In the genomic region with DNA sequence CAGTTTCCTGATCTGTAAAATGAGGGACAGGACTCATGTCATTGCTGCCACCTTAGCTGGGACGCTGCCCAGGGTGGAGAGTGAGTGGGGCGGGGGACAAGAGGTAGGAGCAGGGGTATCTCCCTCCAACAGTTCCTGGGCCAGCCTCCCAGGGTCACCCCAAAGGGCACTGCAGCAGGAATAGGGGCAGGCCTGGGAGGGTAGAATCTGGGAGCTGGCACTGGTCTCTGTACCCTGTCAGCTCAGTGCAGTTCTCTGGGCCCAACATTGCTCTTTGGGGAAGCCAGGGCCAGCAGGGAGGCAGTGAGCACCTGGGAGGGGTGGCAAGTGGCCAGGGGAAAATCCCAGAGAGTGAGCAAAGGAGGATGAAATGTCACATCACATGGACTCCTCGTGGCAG, we compare ENCODE assay signal across 17 cellular contexts. TPM values are rescaled to one million over a fixed set of nuclear protein-coding genes. Genes with fewer than 3 reads are reported as not detected.
DNase-seq lines count a peak whose midpoint lies in the region; ATAC-seq and TF ChIP-seq lines count a peak whose summit lies in the region.
"Had no signal": no experiment of that assay in that cellular context is flagged by ENCODE, and none has a peak within 500 bp of the region (broad histone marks: within the 10 kb centered on the region; RNA-seq: fewer than 3 reads in every experiment).

No MANE protein-coding gene starts in this region.

- peak; percentile 24 for ATAC-seq in memory B cell (ENCODE audit: low read depth)

- H3K27ac ChIP-seq in colonic mucosa (no peak overlapping the region), transverse colon (no peak overlapping the region), prostate gland (no peak overlapping the region)
- H3K27ac ChIP-seq: BLaER1, RWPE1, SJCRH30 had no signal

- 63% methylated on average over 3 of the region's 3 CpGs; no CpG with 5 or more reads in 1 of the 2 donors for WGBS in transverse colon (ENCODE audit: low coverage in 1 of 2), 2 donors
- WGBS in prostate gland: 75% methylated on average over 3 of the region's 3 CpGs

- H3K4me1 ChIP-seq in colonic mucosa: no peaks in the 10 kb centered on the region
- H3K4me1 ChIP-seq in transverse colon: peaks cover 3 to 9% (median 7%) of the 10 kb centered on the region in 4 donors
- H3K4me1 ChIP-seq in prostate gland (replicated peaks): no peaks in the 10 kb centered on the region
- H3K4me1 ChIP-seq: BLaER1 had no signal

- no peak for TF ChIP-seq CTCF in colonic mucosa (IDR thresholded peaks at IDR 0.05)
- TF ChIP-seq CTCF in transverse colon (IDR thresholded peaks at IDR 0.05): no peak
- TF ChIP-seq CTCF in prostate gland (IDR thresholded peaks at IDR 0.05): no peak

- H3K36me3 ChIP-seq in colonic mucosa: no peaks in the 10 kb centered on the region
- H3K36me3 ChIP-seq in transverse colon: no peaks in the 10 kb centered on the region
- no peaks in the 10 kb centered on the region for H3K36me3 ChIP-seq in prostate gland
- H3K36me3 ChIP-seq: BLaER1, SJCRH30 had no signal

- no peak overlapping the region for H3K27ac Mint-ChIP-seq in memory B cell

- no peak for TF ChIP-seq EP300 in transverse colon (IDR thresholded peaks at IDR 0.05; ENCODE audit: low read depth)

- H3K27me3 ChIP-seq in colonic mucosa (no peaks in the 10 kb centered on the region), transverse colon (no peaks in the 10 kb centered on the region), prostate gland (replicated peaks; ENCODE audit: insufficient read depth) (no peaks in the 10 kb centered on the region)

- no peaks in the 10 kb centered on the region for H3K36me3 Mint-ChIP-seq in memory B cell

- H3K9ac ChIP-seq in colonic mucosa (ENCODE audit: low read depth in 2 of 2, low read length in 2 of 2): no peak overlapping the region
- H3K9ac ChIP-seq: BLaER1 had no signal

- H3K4me1 Mint-ChIP-seq in memory B cell: no peaks in the 10 kb centered on the region

- intact Hi-C loops in colonic mucosa (cut with DNase I) (no loop called here), transverse colon (cut with DNase I; ENCODE audit: low total_unique reads) (no loop called here), posterior vena cava (cut with DNase I) (no loop called here), prostate gland (cut with DNase I) (no loop called here)

- TF ChIP-seq POLR2A in transverse colon (IDR thresholded peaks at IDR 0.05) (no peak), prostate gland (IDR thresholded peaks at IDR 0.05) (no peak)

- H3K4me3 ChIP-seq in colonic mucosa (no peak overlapping the region), transverse colon (no peak overlapping the region), prostate gland (no peak overlapping the region)
- H3K4me3 ChIP-seq: BLaER1, SJCRH30 had no signal

- in situ Hi-C loops in transverse colon (cut with MboI; ENCODE audit: low pct_ligation_motif_present in 1 of 4, low pct_unique_long_range_greater_than_20kb in 1 of 4, low sequenced_read_pairs in 3 of 4): no loop called here

- DNase-seq in HK-2 (ENCODE audit: unreplicated experiment): peak; percentile 35
- peak; percentile 39 for DNase-seq in colonic mucosa
- DNase-seq in memory B cell (ENCODE audit: low spot score in 2 of 2): no peak
- DNase-seq in transverse colon: peak; percentile 8
- no peak for DNase-seq in NCI-H1694 (lab: John Stamatoyannopoulos, UW)
- DNase-seq in posterior vena cava (ENCODE audit: low spot score): no peak
- no peak for DNase-seq in prostate gland (ENCODE audit: low spot score)
- DNase-seq: DMS 273 treated with DMSO at 0.1 percent for 48 hours; IMR-90; Kasumi-1; NCI-H2029; NCI-H524; NK-92 treated with Interleukin-12 subunit alpha and Interleukin-12 subunit beta, amount 100 ng/mL, for 24 hours; OCI-M1; SJCRH30 had no signal

- H3K9me3 ChIP-seq in colonic mucosa (no peaks in the 10 kb centered on the region), transverse colon (no peaks in the 10 kb centered on the region), prostate gland (no peaks in the 10 kb centered on the region)
- H3K9me3 ChIP-seq: BLaER1, SJCRH30 had no signal

- H3K27me3 Mint-ChIP-seq in memory B cell: peaks cover 9% of the 10 kb centered on the region

- no peaks in the 10 kb centered on the region for H3K9me3 Mint-ChIP-seq in memory B cell

- H3K4me3 Mint-ChIP-seq in memory B cell: no peak overlapping the region

RNA-seq across cellular contexts. Expression of gene ELK4, which starts 55.8 kb away (rescaled TPM):
- total RNA-seq in colonic mucosa (10 to 100 TPM; 30.5 to 37.6 TPM), transverse colon (10 to 100 TPM; 16.0 to 24.1 (median 19.7) TPM), posterior vena cava (10 to 100 TPM; 49.8 to 54.6 TPM), prostate gland (10 to 100 TPM; 58.8 to 62.7 TPM)

Comparison
In these comparisons a context has a peak if more than half of its experiments do, and no peak if none do; other contexts are left out.
1. DNase-seq: peak in HK-2 (single experiment), colonic mucosa (single experiment) and transverse colon (single experiment); none in memory B cell (0 of 2), NCI-H1694 (single experiment), posterior vena cava (single experiment) and prostate gland (single experiment).